Comparison of ENCODE assay signal across 8 cellular contexts in the genomic region with DNA sequence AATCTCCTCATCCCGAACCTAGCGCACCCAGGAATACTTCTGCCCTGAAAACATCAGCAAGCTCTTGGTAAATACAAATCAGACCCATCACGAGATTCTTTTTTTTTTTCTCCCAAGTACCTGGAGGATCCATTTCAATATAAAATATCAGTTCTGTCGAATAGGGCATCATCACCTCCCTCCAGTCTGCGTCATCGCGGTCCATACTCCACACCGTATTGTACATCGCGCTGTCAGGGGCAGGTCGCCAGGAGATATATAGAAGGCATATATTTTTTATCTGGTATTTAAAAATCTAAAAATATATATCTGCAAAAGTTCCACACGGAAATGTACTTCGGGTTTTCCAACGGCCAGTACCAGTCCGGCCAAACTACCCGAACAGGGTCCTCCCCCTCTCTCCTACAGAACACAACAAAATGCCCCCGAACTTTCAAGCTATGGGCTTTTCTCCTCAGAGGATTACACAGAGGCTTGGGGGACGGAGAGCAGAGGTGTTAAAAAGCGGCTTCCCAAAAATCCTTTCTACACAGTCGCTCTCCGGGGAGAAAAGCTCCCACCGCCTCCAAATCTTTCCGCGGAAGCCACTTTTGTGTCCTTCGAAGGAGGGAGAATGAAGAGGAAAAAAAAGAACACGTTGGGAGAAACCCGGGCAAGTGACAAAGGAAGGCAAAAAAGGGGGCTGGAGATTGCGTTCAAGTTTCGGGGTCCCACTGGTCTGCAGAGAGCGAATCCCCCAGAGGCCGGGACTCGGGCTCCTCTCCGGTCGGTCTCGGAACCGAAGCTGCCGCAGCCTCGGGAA. TPM values are rescaled to one million over a fixed set of nuclear protein-coding genes. Genes with fewer than 3 reads are reported as not detected.
DNase-seq lines count a peak whose midpoint lies in the region; ATAC-seq, FAIRE-seq and TF ChIP-seq lines count a peak whose summit lies in the region.

No MANE protein-coding gene starts in this region.

- H3K36me3 ChIP-seq in esophagus muscularis mucosa = no peaks in the 10 kb centered on the region

- peaks cover 26 to 51% (median 35%) of the 10 kb centered on the region in 4 donors for H3K4me1 ChIP-seq in esophagus muscularis mucosa

- H3K27me3 Mint-ChIP-seq in activated CD8-positive, alpha-beta T cell treated with anti-CD3 and anti-CD28 coated beads, Interleukin-2, amount 10 ng/mL, durations not matched to agents 7 days and 5 days (ENCODE audit: low read depth) = peaks cover 55% of the 10 kb centered on the region
- H3K27me3 Mint-ChIP-seq in nephron (ENCODE audit: low read depth) = no peaks in the 10 kb centered on the region

- no peaks in the 10 kb centered on the region for H3K9me3 Mint-ChIP-seq in activated CD8-positive, alpha-beta T cell treated with anti-CD3 and anti-CD28 coated beads, Interleukin-2, amount 10 ng/mL, durations not matched to agents 7 days and 5 days (ENCODE audit: insufficient read depth)
- H3K9me3 Mint-ChIP-seq in nephron = no peaks in the 10 kb centered on the region

- no peak for TF ChIP-seq EP300 in esophagus muscularis mucosa (IDR thresholded peaks at IDR 0.05)

- WGBS in esophagus muscularis mucosa = 1% methylated on average over 38 of the region's 38 CpGs

- peaks cover 30% of the 10 kb centered on the region for H3K4me1 Mint-ChIP-seq in activated CD8-positive, alpha-beta T cell treated with anti-CD3 and anti-CD28 coated beads, Interleukin-2, amount 10 ng/mL, durations not matched to agents 7 days and 5 days (ENCODE audit: low read depth)
- H3K4me1 Mint-ChIP-seq in nephron = peaks cover 59% of the 10 kb centered on the region

- no peak for TF ChIP-seq CTCF in GM12875 (IDR thresholded peaks at IDR 0.05; ENCODE audit: borderline replicate concordance, insufficient read depth, low read depth, low read length)
- TF ChIP-seq CTCF in esophagus muscularis mucosa (IDR thresholded peaks at IDR 0.05) = no peak
- TF ChIP-seq CTCF in nephron (IDR thresholded peaks at IDR 0.05; ENCODE audit: unreplicated experiment in 3 of 3) = no peak

- H3K4me3 ChIP-seq in GM12875 (ENCODE audit: low read depth, low read length) = peak overlapping the region; percentile 85
- peak overlapping the region; percentile 63 to 79 (median 72) for H3K4me3 ChIP-seq in esophagus muscularis mucosa

- peak overlapping the region; percentile 93 for H3K4me3 Mint-ChIP-seq in activated CD8-positive, alpha-beta T cell treated with anti-CD3 and anti-CD28 coated beads, Interleukin-2, amount 10 ng/mL, durations not matched to agents 7 days and 5 days
- peak overlapping the region; percentile 88 to 92 (median 91) for H3K4me3 Mint-ChIP-seq in nephron

- CTCF ChIA-PET in activated CD8-positive, alpha-beta T cell treated with anti-CD3 and anti-CD28 coated beads, Interleukin-2, amount 10 ng/mL, durations not matched to agents 7 days and 5 days (lab: Charles Lee) = interaction anchor here (0.5 to 2.5 kb wide), 3 partner anchors 92 to 1296 kb away, joined by 3 to 10 read pairs (median 3); no protein-coding TSS in a partner anchor

- H3K27ac Mint-ChIP-seq in activated CD8-positive, alpha-beta T cell treated with anti-CD3 and anti-CD28 coated beads, Interleukin-2, amount 10 ng/mL, durations not matched to agents 7 days and 5 days = peak overlapping the region; percentile 71
- H3K27ac Mint-ChIP-seq in nephron = peak overlapping the region; percentile 100

- intact Hi-C loops in esophagus muscularis mucosa (cut with DNase I) = loop anchor here (5.0 kb wide), 1 partner anchor 45 kb away; a partner anchor contains a TSS

- H3K36me3 Mint-ChIP-seq in activated CD8-positive, alpha-beta T cell treated with anti-CD3 and anti-CD28 coated beads, Interleukin-2, amount 10 ng/mL, durations not matched to agents 7 days and 5 days (ENCODE audit: low read depth) = peaks cover 2% of the 10 kb centered on the region
- H3K36me3 Mint-ChIP-seq in nephron (ENCODE audit: low read depth) = peaks cover 6% of the 10 kb centered on the region

- no peaks in the 10 kb centered on the region for H3K27me3 ChIP-seq in esophagus muscularis mucosa

- ATAC-seq in activated CD8-positive, alpha-beta T cell treated with anti-CD3 and anti-CD28 coated beads, Interleukin-2, amount 10 ng/mL, durations not matched to agents 7 days and 5 days = no peak
- no peak for ATAC-seq in GM19328 (IDR thresholded peaks at IDR 0.05; ENCODE audit: unreplicated experiment)

- peak; percentile 56 for DNase-seq in NCI-H2227 treated with DMSO at 0.1 percent for 48 hours (lab: John Stamatoyannopoulos, UW)
- DNase-seq in activated CD8-positive, alpha-beta T cell treated with anti-CD3 and anti-CD28 coated beads, Interleukin-2, amount 10 ng/mL, durations not matched to agents 7 days and 5 days = peak; percentile 45
- DNase-seq in esophagus muscularis mucosa (ENCODE audit: extremely low spot score) = no peak
- DNase-seq in urothelium cell line (ENCODE audit: low spot score) = peak; percentile 29
- DNase-seq in activated CD4-positive, CD25-positive, alpha-beta regulatory T cell treated with anti-CD3 and anti-CD28 coated beads, Interleukin-2, amount 50 U/mL, for 72 hours = no peak

- TF ChIP-seq POLR2A in esophagus muscularis mucosa (IDR thresholded peaks at IDR 0.05; ENCODE audit: low read depth) = no peak

- no peak for FAIRE-seq in urothelium cell line (lab: Jason Lieb, UNC)

- POLR2A ChIA-PET in activated CD8-positive, alpha-beta T cell treated with anti-CD3 and anti-CD28 coated beads, Interleukin-2, amount 10 ng/mL, durations not matched to agents 7 days and 5 days (lab: Charles Lee) = interaction anchor here (0.6 to 1.0 kb wide), 4 partner anchors 34 to 451 kb away, joined by 3 to 4 read pairs (median 3); no protein-coding TSS in a partner anchor

- H3K27ac ChIP-seq in esophagus muscularis mucosa (replicated peaks in 1 of 4) = peak overlapping the region; percentile 92 to 96 (median 94)

- H3K9me3 ChIP-seq in esophagus muscularis mucosa = no peaks in the 10 kb centered on the region

RNA-seq across cellular contexts. Expression of a gene that starts 0.5 kb away (rescaled TPM):
- 1 to 10 TPM; 4.8 to 5.4 TPM for total RNA-seq in activated CD8-positive, alpha-beta T cell treated with anti-CD3 and anti-CD28 coated beads, Interleukin-2, amount 10 ng/mL, durations not matched to agents 7 days and 5 days
- total RNA-seq in esophagus muscularis mucosa = 10 to 100 TPM; 13.7 to 34.3 (median 21.4) TPM

RNA-seq across cellular contexts. Expression of a gene that starts 43.0 kb away (rescaled TPM):
- not detected for total RNA-seq in activated CD8-positive, alpha-beta T cell treated with anti-CD3 and anti-CD28 coated beads, Interleukin-2, amount 10 ng/mL, durations not matched to agents 7 days and 5 days
- 1 to 10 TPM in 3 of 4 donors, under 1 TPM in 1; 0.83 to 1.6 (median 1.5) TPM for total RNA-seq in esophagus muscularis mucosa

RNA-seq across cellular contexts. Expression of a gene that starts 44.4 kb away (rescaled TPM):
- not detected for total RNA-seq in activated CD8-positive, alpha-beta T cell treated with anti-CD3 and anti-CD28 coated beads, Interleukin-2, amount 10 ng/mL, durations not matched to agents 7 days and 5 days
- total RNA-seq in esophagus muscularis mucosa = not detected

Comparison
In these comparisons a context has a peak if more than half of its experiments do, and no peak if none do; other contexts are left out.
1. DNase-seq: peak in NCI-H2227 treated with DMSO at 0.1 percent for 48 hours (single experiment), activated CD8-positive, alpha-beta T cell treated with anti-CD3 and anti-CD28 coated beads, Interleukin-2, amount 10 ng/mL, durations not matched to agents 7 days and 5 days (single experiment) and urothelium cell line (single experiment); none in esophagus muscularis mucosa (single experiment) and activated CD4-positive, CD25-positive, alpha-beta regulatory T cell treated with anti-CD3 and anti-CD28 coated beads, Interleukin-2, amount 50 U/mL, for 72 hours (single experiment).